ENCODE assay signal across 21 cellular contexts in the genomic region with DNA sequence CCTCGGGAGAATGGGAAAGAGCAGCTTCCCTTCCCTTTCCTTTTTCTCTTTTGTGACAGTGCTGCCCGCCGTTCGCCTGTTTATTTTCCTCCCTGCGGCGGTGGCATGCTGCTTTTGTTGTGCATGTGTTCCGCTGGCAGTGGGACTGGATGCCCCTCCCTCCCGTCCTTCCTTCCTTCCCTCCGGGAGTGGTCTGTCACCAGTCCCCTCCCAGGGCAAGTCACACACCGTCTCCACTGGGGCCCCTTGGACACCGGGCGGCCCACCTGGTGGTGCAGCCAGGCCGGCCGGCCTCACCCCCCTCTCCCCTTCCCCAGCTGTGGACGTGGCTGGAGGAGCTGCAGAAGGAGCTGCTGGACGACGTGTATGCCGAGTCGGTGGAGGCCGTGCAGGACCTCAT.
A peak's percentile ranks its signal among the peaks of the same experiment; 100 is the strongest.
DNase-seq lines count a peak whose midpoint lies in the region; TF ChIP-seq lines count a peak whose summit lies in the region.
"Had no signal": no experiment of that assay in that cellular context is flagged by ENCODE, and none has a peak within 500 bp of the region (broad histone marks: within the 10 kb centered on the region; RNA-seq: fewer than 3 reads in every experiment).

No MANE protein-coding gene starts in this region.

- no peaks in the 10 kb centered on the region for H3K23me2 ChIP-seq in H9 (ENCODE audit: insufficient read length, low read depth, low read length, poor library complexity, severe bottlenecking)

- H3K4me1 ChIP-seq in H9 (ENCODE audit: insufficient read depth, low read length): peaks cover 5% of the 10 kb centered on the region
- peaks cover 16% of the 10 kb centered on the region for H3K4me1 ChIP-seq in iPS-20b (ENCODE audit: insufficient read depth, low read length)
- H3K4me1 ChIP-seq in neuronal stem cell (ENCODE audit: control insufficient read depth in 2 of 2, insufficient read depth in 1 of 2, low read depth in 1 of 2, low read length in 2 of 2): peaks cover 2 to 12% of the 10 kb centered on the region in 2 donors

- H3K27ac Mint-ChIP-seq in H9 (peak overlapping the region in 1 of 3 experiments; percentile 55; a peak in 3 of 7 replicates), brain (peak overlapping the region in 4 of 5 experiments; percentile 45 to 92 (median 61))
- H3K27ac Mint-ChIP-seq in activated naive CD4-positive, alpha-beta T cell treated with anti-CD3 and anti-CD28 coated beads for 36 hours: no peak overlapping the region
- H3K27ac Mint-ChIP-seq: natural killer cell had no signal

- no peaks in the 10 kb centered on the region for H3K27me3 ChIP-seq in H9 (ENCODE audit: insufficient read depth, low read length)
- H3K27me3 ChIP-seq in iPS-20b (ENCODE audit: insufficient read depth, low read length): no peaks in the 10 kb centered on the region
- H3K27me3 ChIP-seq in neuronal stem cell (ENCODE audit: control insufficient read depth in 3 of 3, insufficient read depth in 3 of 3, low read depth in 1 of 3, low read length in 3 of 3): no peaks in the 10 kb centered on the region

- no peak overlapping the region for H4K5ac ChIP-seq in H9 (ENCODE audit: insufficient read length, low read depth, low read length)

- H3K9me3 ChIP-seq in H9 (ENCODE audit: control insufficient read depth, low read depth, low read length) (no peaks in the 10 kb centered on the region), iPS-20b (ENCODE audit: insufficient read depth, low read depth, low read length) (no peaks in the 10 kb centered on the region), neuronal stem cell (replicated peaks in 1 of 2; ENCODE audit: control insufficient read depth in 2 of 2, insufficient read depth in 1 of 2, low read depth in 1 of 2, low read length in 2 of 2) (no peaks in the 10 kb centered on the region)
- H3K9me3 ChIP-seq: psoas muscle had no signal

- H3K4me1 Mint-ChIP-seq in H9 (peaks cover 25 to 27% of the 10 kb centered on the region in 2 experiments), brain (peaks cover 45% of the 10 kb centered on the region)
- H3K4me1 Mint-ChIP-seq in activated naive CD4-positive, alpha-beta T cell treated with anti-CD3 and anti-CD28 coated beads for 36 hours (ENCODE audit: low read depth): no peaks in the 10 kb centered on the region

- H3K4ac ChIP-seq in H9 (ENCODE audit: low read depth, low read length) (no peak overlapping the region), neuronal stem cell (ENCODE audit: low read length) (no peak overlapping the region)

- no peak overlapping the region for H3K23ac ChIP-seq in H9 (ENCODE audit: insufficient read length, low read depth, low read length)
- peak overlapping the region; percentile 17 for H3K23ac ChIP-seq in neuronal stem cell (ENCODE audit: low read depth, low read length, poor library complexity)

- H3K36me3 Mint-ChIP-seq in H9 (ENCODE audit: insufficient read depth in 1 of 3, low read depth in 3 of 3) (peaks cover 14 to 31% (median 30%) of the 10 kb centered on the region in 3 experiments; a peak in 6 of 7 replicates), brain (peaks cover 33% of the 10 kb centered on the region)
- H3K36me3 Mint-ChIP-seq in activated naive CD4-positive, alpha-beta T cell treated with anti-CD3 and anti-CD28 coated beads for 36 hours (ENCODE audit: low read depth): no peaks in the 10 kb centered on the region
- H3K36me3 Mint-ChIP-seq: natural killer cell had no signal

- H4K20me1 ChIP-seq in H9 (ENCODE audit: control insufficient read depth, insufficient read depth, insufficient read length): no peaks in the 10 kb centered on the region

- TF ChIP-seq CTCF in H9 (conservative IDR thresholded peaks at IDR 0.05) (no peak), brain (conservative IDR thresholded peaks at IDR 0.05) (no peak)

- intact Hi-C loops in activated naive CD4-positive, alpha-beta T cell treated with anti-CD3 and anti-CD28 coated beads for 36 hours (cut with micrococcal nuclease): no loop called here

- H3K4me3 ChIP-seq in iPS-20b (ENCODE audit: low read length): peak overlapping the region; percentile 54
- no peak overlapping the region for H3K4me3 ChIP-seq in neuronal stem cell (ENCODE audit: low read length in 2 of 2)
- H3K4me3 ChIP-seq: psoas muscle had no signal

- no peak overlapping the region for H4K91ac ChIP-seq in H9 (ENCODE audit: insufficient read length, low read depth, low read length)
- no peak overlapping the region for H4K91ac ChIP-seq in neuronal stem cell (ENCODE audit: low read depth, low read length, poor library complexity)

- no peak overlapping the region for H2BK20ac ChIP-seq in H9 (ENCODE audit: low read depth, low read length, poor library complexity, severe bottlenecking)

- no peak overlapping the region for H3T11ph ChIP-seq in H9 (ENCODE audit: low read length)

- no peak overlapping the region for H4K8ac ChIP-seq in H9 (replicated peaks; ENCODE audit: insufficient read length, low read depth, low read length)
- no peak overlapping the region for H4K8ac ChIP-seq in neuronal stem cell (ENCODE audit: low read depth, low read length)

- H3K9ac ChIP-seq in H9 (ENCODE audit: extremely low read depth, insufficient read length, low read length) (no peak overlapping the region), iPS-20b (ENCODE audit: low read depth, low read length) (peak overlapping the region; percentile 16; the same call in 1 of the 2 replicates), neuronal stem cell (ENCODE audit: low read depth, low read length, poor library complexity) (peak overlapping the region; percentile 12)

- no peak overlapping the region for H2AK5ac ChIP-seq in H9 (ENCODE audit: insufficient read length, low read length)
- H2AK5ac ChIP-seq in neuronal stem cell (ENCODE audit: low read depth, low read length): peak overlapping the region; percentile 49

- H3K56ac ChIP-seq in H9 (ENCODE audit: insufficient read length, low read depth, low read length): no peak overlapping the region

- peak overlapping the region; percentile 48 to 67; a peak in 4 of 5 replicates for H3K4me3 Mint-ChIP-seq in H9
- H3K4me3 Mint-ChIP-seq in brain: peak overlapping the region in 2 of 5 experiments; percentile 27 to 51
- no peak overlapping the region for H3K4me3 Mint-ChIP-seq in activated naive CD4-positive, alpha-beta T cell treated with anti-CD3 and anti-CD28 coated beads for 36 hours
- H3K4me3 Mint-ChIP-seq: natural killer cell had no signal

- H3K27me3 Mint-ChIP-seq in H9 (ENCODE audit: low read depth) (no peaks in the 10 kb centered on the region), brain (no peaks in the 10 kb centered on the region)
- H3K27me3 Mint-ChIP-seq in activated naive CD4-positive, alpha-beta T cell treated with anti-CD3 and anti-CD28 coated beads for 36 hours (ENCODE audit: low read depth): no peaks in the 10 kb centered on the region

- H3K36me3 ChIP-seq in iPS-20b (ENCODE audit: insufficient read depth, low read depth, low read length): peaks cover 34% of the 10 kb centered on the region
- H3K36me3 ChIP-seq in neuronal stem cell (replicated peaks in 1 of 2; ENCODE audit: control insufficient read depth in 2 of 2, insufficient read depth in 2 of 2, low read length in 2 of 2): peaks cover 16 to 75% of the 10 kb centered on the region in 2 donors

- no peak overlapping the region for H3K14ac ChIP-seq in H9 (ENCODE audit: insufficient read depth, low read length)
- no peak overlapping the region for H3K14ac ChIP-seq in neuronal stem cell (ENCODE audit: low read length)

- H2BK120ac ChIP-seq in H9 (ENCODE audit: low read depth, low read length, poor library complexity, severe bottlenecking) (no peak overlapping the region), neuronal stem cell (ENCODE audit: low read depth, low read length) (peak overlapping the region; percentile 7)

- no peak overlapping the region for H2BK15ac ChIP-seq in H9 (ENCODE audit: low read depth, low read length)
- H2BK15ac ChIP-seq in neuronal stem cell (ENCODE audit: low read length): no peak overlapping the region

- H3K4me2 ChIP-seq in H9 (ENCODE audit: insufficient read depth, insufficient read length, low read length): peak overlapping the region; percentile 57
- peak overlapping the region; percentile 55 for H3K4me2 ChIP-seq in neuronal stem cell (ENCODE audit: insufficient read depth, low read length, poor library complexity, severe bottlenecking)

- DNase-seq in H9 (peak; percentile 72), neuronal stem cell (ENCODE audit: low spot score) (peak; percentile 39), globus pallidus (ENCODE audit: low spot score) (no peak), activated gamma-delta T cell treated with Interleukin-2 at 50 U/mL for 16 hours (no peak), NCI-H1436 treated with DMSO at 0.1 percent for 48 hours (lab: John Stamatoyannopoulos, UW) (no peak)
- DNase-seq in activated naive CD4-positive, alpha-beta T cell treated with anti-CD3 and anti-CD28 coated beads for 36 hours: no peak
- DNase-seq: activated CD4-positive, alpha-beta T cell treated with anti-CD3 and anti-CD28 coated beads for 48 hours; activated naive CD4-positive, alpha-beta T cell treated with Interleukin-2 at 50 U/mL for 16 hours; AML-193; aorta; DMS 273 treated with DMSO at 0.1 percent for 48 hours; foreskin melanocyte; natural killer cell; NCI-H1694; NK-92 treated with Interleukin-12 subunit alpha and Interleukin-12 subunit beta, amount 100 ng/mL, for 24 hours; psoas muscle; RPMI8226; stimulated activated CD4-positive, alpha-beta T cell treated with anti-CD3 and anti-CD28 coated beads, Interleukin-12 subunit alpha, Interleukin-12 subunit beta, amount 100 ng/mL, for 4 hours had no signal

- no CpG with 5 or more reads among the region's 20 CpGs for WGBS in H9 (ENCODE audit: extremely low coverage, insufficient read length, low lambda C conversion rate)
- no CpG with 5 or more reads among the region's 20 CpGs for WGBS in neuronal stem cell (ENCODE audit: extremely low coverage in 2 of 2, insufficient read length in 2 of 2, insufficient replicate concordance in 1 of 2), 2 donors

- H3K79me1 ChIP-seq in H9 (ENCODE audit: insufficient read depth, low read depth, low read length, poor library complexity, severe bottlenecking) (no peaks in the 10 kb centered on the region), neuronal stem cell (ENCODE audit: low read depth, low read length) (no peaks in the 10 kb centered on the region)

- H3K9me3 Mint-ChIP-seq in H9: no peaks in the 10 kb centered on the region
- H3K9me3 Mint-ChIP-seq in brain: no peaks in the 10 kb centered on the region
- H3K9me3 Mint-ChIP-seq in activated naive CD4-positive, alpha-beta T cell treated with anti-CD3 and anti-CD28 coated beads for 36 hours: no peaks in the 10 kb centered on the region
- H3K9me3 Mint-ChIP-seq: natural killer cell had no signal

- CTCF ChIA-PET in activated naive CD4-positive, alpha-beta T cell treated with anti-CD3 and anti-CD28 coated beads for 36 hours (lab: Charles Lee): interaction anchor here (1.0 to 2.0 kb wide), 2 partner anchors 291 to 292 kb away, joined by 3 to 9 read pairs; no protein-coding TSS in a partner anchor

- H2AFZ ChIP-seq in H9 (ENCODE audit: low read length): no peak overlapping the region
- H2AFZ ChIP-seq in neuronal stem cell (ENCODE audit: low read length): no peak overlapping the region

- H2BK12ac ChIP-seq in H9 (ENCODE audit: insufficient read length, low read depth, low read length) (no peak overlapping the region), neuronal stem cell (ENCODE audit: low read length) (no peak overlapping the region)

- H2BK5ac ChIP-seq in H9 (ENCODE audit: insufficient read length, low read length): no peak overlapping the region
- H2BK5ac ChIP-seq in neuronal stem cell (ENCODE audit: low read length): no peak overlapping the region

- no peak overlapping the region for H3K27ac ChIP-seq in H9 (ENCODE audit: insufficient read length, low read depth, low read length)
- no peak overlapping the region for H3K27ac ChIP-seq in iPS-20b (ENCODE audit: low read length)
- H3K27ac ChIP-seq in neuronal stem cell (replicated peaks; ENCODE audit: low read length): no peak overlapping the region
- H3K27ac ChIP-seq: epithelial cell of prostate, psoas muscle had no signal

- no peak overlapping the region for H3K18ac ChIP-seq in H9 (ENCODE audit: insufficient read length, low read depth, low read length)
- peak overlapping the region; percentile 69 for H3K18ac ChIP-seq in neuronal stem cell (ENCODE audit: low read length)

- no peaks in the 10 kb centered on the region for H3K79me2 ChIP-seq in H9 (ENCODE audit: insufficient read depth, low read length)

Comparison
In these comparisons a context has a peak if more than half of its experiments do, and no peak if none do; other contexts are left out.
1. DNase-seq: peak in H9 (single experiment) and neuronal stem cell (single experiment); none in globus pallidus (single experiment), activated naive CD4-positive, alpha-beta T cell treated with anti-CD3 and anti-CD28 coated beads for 36 hours (single experiment), activated gamma-delta T cell treated with Interleukin-2 at 50 U/mL for 16 hours (single experiment) and NCI-H1436 treated with DMSO at 0.1 percent for 48 hours (single experiment).